ENCODE assay signal across 30 cellular contexts in genomic region chr7:32618987-32619386, GRCh38.
DNase-seq lines count a peak whose midpoint lies in the region; ATAC-seq, FAIRE-seq and TF ChIP-seq lines count a peak whose summit lies in the region.
"Had no signal": no experiment of that assay in that cellular context is flagged by ENCODE, and none has a peak within 500 bp of the region (broad histone marks: within the 10 kb centered on the region; RNA-seq: fewer than 3 reads in every experiment).

No MANE protein-coding gene starts in this region.

- H3K4ac ChIP-seq in IMR-90 (ENCODE audit: low read depth, low read length): no peak overlapping the region

- TF ChIP-seq CTCF in IMR-90 (conservative IDR thresholded peaks at IDR 0.05; ENCODE audit: low read depth, low read length): no peak
- TF ChIP-seq CTCF in bronchial epithelial cell (IDR thresholded peaks at IDR 0.05; ENCODE audit: insufficient read depth, low read length, severe bottlenecking): no peak
- no peak for TF ChIP-seq CTCF in nephron progenitor cell (IDR thresholded peaks at IDR 0.05)
- no peak for TF ChIP-seq CTCF in pancreas (IDR thresholded peaks at IDR 0.05)
- TF ChIP-seq CTCF in omental fat pad (IDR thresholded peaks at IDR 0.05): no peak

- H3K56ac ChIP-seq in IMR-90 (ENCODE audit: extremely low read depth, insufficient read depth, low read length): no peak overlapping the region

- no peak overlapping the region for H2BK20ac ChIP-seq in IMR-90 (ENCODE audit: low read depth, low read length)

- no peak overlapping the region for H2BK15ac ChIP-seq in IMR-90 (ENCODE audit: low read depth, low read length)

- H3K4me3 Mint-ChIP-seq in nephron progenitor cell: no peak overlapping the region
- H3K4me3 Mint-ChIP-seq: activated CD4-positive, alpha-beta T cell treated with anti-CD3 and anti-CD28 coated beads, Interleukin-2, amount 10 ng/mL, durations not matched to agents 24 days and 14 days; activated naive CD8-positive, alpha-beta T cell treated with anti-CD3 and anti-CD28 coated beads for 36 hours; stimulated activated effector memory CD8-positive, alpha-beta T cell treated with anti-CD3 and anti-CD28 coated beads, Interleukin-12 subunit alpha, Interleukin-12 subunit beta, amount 100 ng/mL, for 72 hours had no signal

- H3K36me3 ChIP-seq in IMR-90 (ENCODE audit: control insufficient read depth, insufficient read depth, low read length) (no peaks in the 10 kb centered on the region), bronchial epithelial cell (ENCODE audit: control insufficient read depth, insufficient read depth, low read length) (no peaks in the 10 kb centered on the region), pancreas (no peaks in the 10 kb centered on the region)
- H3K36me3 ChIP-seq: BLaER1 treated with 17β-estradiol and CSF1 and Interleukin-3, amounts not matched to agents 10 nM and 100 nM; transverse colon; WERI-Rb-1 had no signal

- in situ Hi-C loops in IMR-90 (cut with MboI; ENCODE audit: low sequenced_read_pairs): no loop called here

- no peak overlapping the region for H2AK9ac ChIP-seq in IMR-90 (replicated peaks; ENCODE audit: low read depth, low read length, poor library complexity)

- CTCF ChIA-PET in IMR-90 (lab: Yijun Ruan, JAX): no interaction called here

- H4K20me1 ChIP-seq in IMR-90 (ENCODE audit: insufficient read depth, low read length): no peaks in the 10 kb centered on the region
- H4K20me1 ChIP-seq: BLaER1 treated with 17β-estradiol and CSF1 and Interleukin-3, amounts not matched to agents 10 nM and 100 nM had no signal

- H3K27me3 Mint-ChIP-seq in nephron progenitor cell (ENCODE audit: low read depth, poor library complexity): no peaks in the 10 kb centered on the region
- H3K27me3 Mint-ChIP-seq: activated naive CD8-positive, alpha-beta T cell treated with anti-CD3 and anti-CD28 coated beads for 36 hours; naive B cell had no signal

- no peak overlapping the region for H2BK5ac ChIP-seq in IMR-90 (ENCODE audit: low read depth, low read length, poor library complexity, severe bottlenecking)

- H3K79me1 ChIP-seq in IMR-90 (ENCODE audit: low read depth in 1 of 2, low read length in 2 of 2): no peaks in the 10 kb centered on the region

- intact Hi-C loops in IMR-90 (cut with micrococcal nuclease): no loop called here
- intact Hi-C loops in pancreas (cut with DNase I): no loop called here

- 100% methylated on average over 1 of the region's 4 CpGs; no CpG with 5 or more reads in 1 of the 2 experiments for WGBS in IMR-90 (ENCODE audit: extremely low coverage in 2 of 2, insufficient read length in 1 of 2), 2 experiments
- WGBS in pancreas, 2 donors: 92 to 98% methylated on average over 4 of the region's 4 CpGs

- H3K9me3 Mint-ChIP-seq in nephron progenitor cell: peaks cover 4% of the 10 kb centered on the region
- H3K9me3 Mint-ChIP-seq: activated CD4-positive, alpha-beta T cell treated with anti-CD3 and anti-CD28 coated beads, Interleukin-2, amount 10 ng/mL, durations not matched to agents 24 days and 14 days; activated naive CD8-positive, alpha-beta T cell treated with anti-CD3 and anti-CD28 coated beads for 36 hours; naive B cell; stimulated activated effector memory CD8-positive, alpha-beta T cell treated with anti-CD3 and anti-CD28 coated beads, Interleukin-12 subunit alpha, Interleukin-12 subunit beta, amount 100 ng/mL, for 72 hours had no signal

- H3K36me3 Mint-ChIP-seq in nephron progenitor cell (ENCODE audit: low read depth): peaks cover 18% of the 10 kb centered on the region
- H3K36me3 Mint-ChIP-seq: activated naive CD8-positive, alpha-beta T cell treated with anti-CD3 and anti-CD28 coated beads for 36 hours; stimulated activated effector memory CD8-positive, alpha-beta T cell treated with anti-CD3 and anti-CD28 coated beads, Interleukin-12 subunit alpha, Interleukin-12 subunit beta, amount 100 ng/mL, for 72 hours had no signal

- TF ChIP-seq RAD21 in IMR-90 (IDR thresholded peaks at IDR 0.05; ENCODE audit: low read length): no peak

- no peak for TF ChIP-seq POLR2A in IMR-90 (IDR thresholded peaks at IDR 0.05; ENCODE audit: low read depth, low read length)

- FAIRE-seq in bronchial epithelial cell (lab: Jason Lieb, UNC) (no peak), pancreas (lab: Jason Lieb, UNC) (no peak)
- FAIRE-seq: colon had no signal

- no peak overlapping the region for H3K4me2 ChIP-seq in IMR-90 (ENCODE audit: low read depth, low read length)
- H3K4me2 ChIP-seq: BLaER1 treated with 17β-estradiol and CSF1 and Interleukin-3, amounts not matched to agents 10 nM and 100 nM had no signal

- no peak overlapping the region for H3K9ac ChIP-seq in IMR-90 (ENCODE audit: low read depth, low read length)
- H3K9ac ChIP-seq: BLaER1 treated with 17β-estradiol and CSF1 and Interleukin-3, amounts not matched to agents 10 nM and 100 nM had no signal

- no peak overlapping the region for H3K27ac ChIP-seq in IMR-90 (ENCODE audit: insufficient read depth, low read length)
- H3K27ac ChIP-seq in pancreas: no peak overlapping the region
- H3K27ac ChIP-seq: BLaER1 treated with 17β-estradiol and CSF1 and Interleukin-3, amounts not matched to agents 10 nM and 100 nM; epithelial cell of prostate; psoas muscle; transverse colon; WERI-Rb-1 had no signal

- H3K18ac ChIP-seq in IMR-90 (ENCODE audit: low read depth, low read length): no peak overlapping the region

- H3K9me3 ChIP-seq in IMR-90 (ENCODE audit: control insufficient read depth, insufficient read depth, low read length): no peaks in the 10 kb centered on the region
- H3K9me3 ChIP-seq in pancreas: no peaks in the 10 kb centered on the region
- H3K9me3 ChIP-seq: psoas muscle, transverse colon had no signal

- no peak overlapping the region for H3K14ac ChIP-seq in IMR-90 (replicated peaks; ENCODE audit: low read depth, low read length)

- H4K5ac ChIP-seq in IMR-90 (ENCODE audit: low read depth, low read length): no peak overlapping the region

- H3K4me1 ChIP-seq in IMR-90 (ENCODE audit: control insufficient read depth, insufficient read depth, low read length) (no peaks in the 10 kb centered on the region; the same call in 1 of the 2 replicates), pancreas (no peaks in the 10 kb centered on the region)
- H3K4me1 ChIP-seq: BLaER1 treated with 17β-estradiol and CSF1 and Interleukin-3, amounts not matched to agents 10 nM and 100 nM; psoas muscle; transverse colon had no signal

- peak; percentile 11 for DNase-seq in EL
- peak; percentile 19 for DNase-seq in IMR-90
- peak; percentile 37 for DNase-seq in bronchial epithelial cell (ENCODE audit: low read depth)
- DNase-seq in nephron progenitor cell: no peak
- DNase-seq in pancreas: no peak
- no peak for DNase-seq in omental fat pad (ENCODE audit: low spot score)
- DNase-seq in activated CD4-positive, alpha-beta T cell treated with anti-CD3 and anti-CD28 coated beads, Interleukin-2, amount 50 U/mL, for 1 hour: no peak
- DNase-seq: activated CD4-positive, alpha-beta T cell treated with anti-CD3 and anti-CD28 coated beads, Interleukin-2, amount 10 ng/mL, durations not matched to agents 24 days and 14 days; activated gamma-delta T cell; activated naive CD8-positive, alpha-beta T cell treated with anti-CD3 and anti-CD28 coated beads for 36 hours; aorta; COR-L47; DMS53; effector CD4-positive, alpha-beta T cell; GF-D8; Kasumi-1; midbrain; naive B cell; NCI-H1417 treated with DMSO at 0.1 percent for 48 hours; NCI-H345; NCI-H69; psoas muscle; SHP77 treated with DMSO at 0.1 percent for 48 hours; transverse colon; WERI-Rb-1 had no signal

- no peaks in the 10 kb centered on the region for H3K4me1 Mint-ChIP-seq in nephron progenitor cell

- no peak overlapping the region for H4K91ac ChIP-seq in IMR-90 (ENCODE audit: insufficient read depth, low read depth, low read length)

- H3K27ac Mint-ChIP-seq in nephron progenitor cell: peak overlapping the region; percentile 37
- H3K27ac Mint-ChIP-seq: activated CD4-positive, alpha-beta T cell treated with anti-CD3 and anti-CD28 coated beads, Interleukin-2, amount 10 ng/mL, durations not matched to agents 24 days and 14 days; activated naive CD8-positive, alpha-beta T cell treated with anti-CD3 and anti-CD28 coated beads for 36 hours; stimulated activated effector memory CD8-positive, alpha-beta T cell treated with anti-CD3 and anti-CD28 coated beads, Interleukin-12 subunit alpha, Interleukin-12 subunit beta, amount 100 ng/mL, for 72 hours had no signal

- no peaks in the 10 kb centered on the region for H3K27me3 ChIP-seq in IMR-90 (ENCODE audit: control insufficient read depth, insufficient read depth, low read length)
- H3K27me3 ChIP-seq in bronchial epithelial cell (ENCODE audit: control insufficient read depth, insufficient read depth, low read length): no peaks in the 10 kb centered on the region
- H3K27me3 ChIP-seq in pancreas: no peaks in the 10 kb centered on the region
- H3K27me3 ChIP-seq: BLaER1 treated with 17β-estradiol and CSF1 and Interleukin-3, amounts not matched to agents 10 nM and 100 nM; transverse colon had no signal

- no peak overlapping the region for H4K8ac ChIP-seq in IMR-90 (ENCODE audit: low read depth in 2 of 2, low read length in 2 of 2)

- H2AFZ ChIP-seq in IMR-90 (replicated peaks; ENCODE audit: low read length, poor library complexity): no peak overlapping the region

- H3K4me3 ChIP-seq in IMR-90 (ENCODE audit: insufficient read depth, low read depth, low read length): no peak overlapping the region
- no peak overlapping the region for H3K4me3 ChIP-seq in bronchial epithelial cell (ENCODE audit: low read depth, low read length)
- no peak overlapping the region for H3K4me3 ChIP-seq in pancreas
- H3K4me3 ChIP-seq: BLaER1 treated with 17β-estradiol and CSF1 and Interleukin-3, amounts not matched to agents 10 nM and 100 nM; psoas muscle; transverse colon had no signal

- dilution Hi-C loops in IMR-90 (cut with HindIII; ENCODE audit: low sequenced_read_pairs, unreplicated experiment): no loop called here

- H3K9me1 ChIP-seq in IMR-90 (ENCODE audit: insufficient read depth, low read length): no peaks in the 10 kb centered on the region

- H2AK5ac ChIP-seq in IMR-90 (ENCODE audit: low read depth, low read length): no peak overlapping the region

- H2BK120ac ChIP-seq in IMR-90 (ENCODE audit: low read depth, low read length): no peak overlapping the region

- ATAC-seq in IMR-90 (ENCODE audit: low read depth) (no peak; the same call in 1 of the 2 replicates), HG02885 (IDR thresholded peaks at IDR 0.05; ENCODE audit: poor library complexity, unreplicated experiment) (no peak), pancreas (no peak), omental fat pad (ENCODE audit: low FRiP score) (no peak)
- ATAC-seq: psoas muscle had no signal

- BruUV-seq in IMR-90 (replicated peaks; lab: Mats Ljungman, UMichigan): no TSS peak

- H3K23ac ChIP-seq in IMR-90 (ENCODE audit: low read depth, low read length): no peak overlapping the region

- POLR2A ChIA-PET in IMR-90 (lab: Charles Lee; ENCODE audit: unreplicated experiment): no interaction called here

TF ChIP-seq in IMR-90, 13 proteins besides CTCF, POLR2A, EP300 and RAD21 (continues in another document):
- TF ChIP-seq MXI1 (IDR thresholded peaks at IDR 0.05; ENCODE audit: borderline replicate concordance, low read depth, low read length) (no peak), MAFK (IDR thresholded peaks at IDR 0.05; ENCODE audit: low read depth, low read length) (no peak), CEBPB (IDR thresholded peaks at IDR 0.05; ENCODE audit: low read depth, low read length) (no peak), CHD1 (IDR thresholded peaks at IDR 0.05; ENCODE audit: low read depth, low read length) (no peak), BHLHE40 (IDR thresholded peaks at IDR 0.05; ENCODE audit: low read depth, low read length) (no peak)

Comparison
In these comparisons a context has a peak if more than half of its experiments do, and no peak if none do; other contexts are left out.
1. DNase-seq: peak in EL (single experiment), IMR-90 (single experiment) and bronchial epithelial cell (single experiment); none in nephron progenitor cell (single experiment), pancreas (0 of 6), omental fat pad (single experiment) and activated CD4-positive, alpha-beta T cell treated with anti-CD3 and anti-CD28 coated beads, Interleukin-2, amount 50 U/mL, for 1 hour (single experiment).